18 cellular contexts compared by ENCODE assay signal in genomic region chr11:11207428-11207827, GRCh38.
DNase-seq lines count a peak whose midpoint lies in the region; FAIRE-seq and TF ChIP-seq lines count a peak whose summit lies in the region.
"Had no signal": no experiment of that assay in that cellular context is flagged by ENCODE, and none has a peak within 500 bp of the region (broad histone marks: within the 10 kb centered on the region; RNA-seq: fewer than 3 reads in every experiment).

No MANE protein-coding gene starts in this region.

- H3K36me3 ChIP-seq in GM06990 (ENCODE audit: control insufficient read depth, insufficient read depth, low read length) (no peaks in the 10 kb centered on the region), esophagus muscularis mucosa (no peaks in the 10 kb centered on the region)

- H3K27ac ChIP-seq in VCaP (no peak overlapping the region), esophagus muscularis mucosa (replicated peaks in 1 of 4) (no peak overlapping the region)

- H3K4me3 ChIP-seq in GM06990 (replicated peaks; ENCODE audit: low read depth, low read length) (no peak overlapping the region), esophagus muscularis mucosa (no peak overlapping the region), foreskin fibroblast (ENCODE audit: low read depth in 1 of 2, low read length in 2 of 2) (no peak overlapping the region)
- no peak overlapping the region for H3K4me3 ChIP-seq in Jurkat, Clone E6-1 (ENCODE audit: low read length)

- FAIRE-seq in GM12892 (lab: Jason Lieb, UNC), result no peak
- FAIRE-seq: D721Med, GM18507, RCC 7860 had no signal

- no peak for TF ChIP-seq EP300 in esophagus muscularis mucosa (IDR thresholded peaks at IDR 0.05)

- 84% methylated on average over 3 of the region's 3 CpGs for WGBS in esophagus muscularis mucosa

- intact Hi-C loops in esophagus muscularis mucosa (cut with DNase I), result no loop called here

- H3K9me3 ChIP-seq in esophagus muscularis mucosa, result peaks cover 0 to 12% (median 8%) of the 10 kb centered on the region in 4 donors

- no peak for DNase-seq in GM06990 (ENCODE audit: extremely low read depth, insufficient read length)
- peak; percentile 47 for DNase-seq in Jurkat, Clone E6-1 (ENCODE audit: low read depth, low spot score)
- peak; percentile 19 for DNase-seq in esophagus muscularis mucosa (ENCODE audit: extremely low spot score)
- no peak for DNase-seq in foreskin fibroblast
- DNase-seq in GM12892 (ENCODE audit: insufficient read length), result no peak
- no peak for DNase-seq in COLO829 (ENCODE audit: low spot score)
- DNase-seq: ACHN; CD4-positive, alpha-beta T cell; GOT3; NCI-H1436 treated with DMSO at 0.1 percent for 48 hours; NCI-H2081 treated with DMSO at 0.1 percent for 48 hours; NCI-H226; NCI-H526 treated with DMSO at 0.1 percent for 48 hours; SHP77 had no signal

- peak; percentile 9 for TF ChIP-seq CTCF in GM06990 (IDR thresholded peaks at IDR 0.05; ENCODE audit: insufficient read depth, low read length, poor library complexity, severe bottlenecking)
- TF ChIP-seq CTCF in VCaP (conservative IDR thresholded peaks at IDR 0.05), result 0 out of 2 replicates have a peak, but pooled peaks have one; percentile 19
- TF ChIP-seq CTCF in esophagus muscularis mucosa (IDR thresholded peaks at IDR 0.05), result no peak
- no peak for TF ChIP-seq CTCF in foreskin fibroblast (IDR thresholded peaks at IDR 0.05; ENCODE audit: low read depth, low read length)

- TF ChIP-seq POLR2A in esophagus muscularis mucosa (IDR thresholded peaks at IDR 0.05; ENCODE audit: low read depth) (no peak), GM12892 (IDR thresholded peaks at IDR 0.05; ENCODE audit: low read depth, low read length) (no peak)

- H3K27me3 ChIP-seq in GM06990 (replicated peaks; ENCODE audit: control insufficient read depth, insufficient read depth, low read length) (no peaks in the 10 kb centered on the region; the same call in 1 of the 2 replicates), esophagus muscularis mucosa (no peaks in the 10 kb centered on the region)

- peaks cover 16 to 17% (median 16%) of the 10 kb centered on the region in 4 donors for H3K4me1 ChIP-seq in esophagus muscularis mucosa

Comparison
In these comparisons a context has a peak if more than half of its experiments do, and no peak if none do; other contexts are left out.
1. DNase-seq: peak in Jurkat, Clone E6-1 (single experiment) and esophagus muscularis mucosa (single experiment); none in GM06990 (single experiment), foreskin fibroblast (0 of 2), GM12892 (single experiment) and COLO829 (single experiment).
2. CTCF ChIP-seq: peak in GM06990 (single experiment) and VCaP (single experiment); none in esophagus muscularis mucosa (0 of 3) and foreskin fibroblast (single experiment).